In genomic region chr9:91949293-91949945, GRCh38 we compare ENCODE assay signal across 1 cellular context.
TF ChIP-seq lines count a peak whose summit lies in the region.

No MANE protein-coding gene starts in this region.

TF ChIP-seq in IMR-90, 13 proteins besides CTCF, POLR2A, EP300 and RAD21 (continued from another document):
- TF ChIP-seq, protein P1, sequence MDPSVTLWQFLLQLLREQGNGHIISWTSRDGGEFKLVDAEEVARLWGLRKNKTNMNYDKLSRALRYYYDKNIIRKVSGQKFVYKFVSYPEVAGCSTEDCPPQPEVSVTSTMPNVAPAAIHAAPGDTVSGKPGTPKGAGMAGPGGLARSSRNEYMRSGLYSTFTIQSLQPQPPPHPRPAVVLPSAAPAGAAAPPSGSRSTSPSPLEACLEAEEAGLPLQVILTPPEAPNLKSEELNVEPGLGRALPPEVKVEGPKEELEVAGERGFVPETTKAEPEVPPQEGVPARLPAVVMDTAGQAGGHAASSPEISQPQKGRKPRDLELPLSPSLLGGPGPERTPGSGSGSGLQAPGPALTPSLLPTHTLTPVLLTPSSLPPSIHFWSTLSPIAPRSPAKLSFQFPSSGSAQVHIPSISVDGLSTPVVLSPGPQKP (IDR thresholded peaks at IDR 0.05; ENCODE audit: borderline replicate concordance, low read depth, low read length), result no peak
- TF ChIP-seq CHD1 (IDR thresholded peaks at IDR 0.05; ENCODE audit: low read depth, low read length) (no peak), BHLHE40 (IDR thresholded peaks at IDR 0.05; ENCODE audit: low read depth, low read length) (no peak)
